12 cellular contexts compared by ENCODE assay signal in the genomic region with DNA sequence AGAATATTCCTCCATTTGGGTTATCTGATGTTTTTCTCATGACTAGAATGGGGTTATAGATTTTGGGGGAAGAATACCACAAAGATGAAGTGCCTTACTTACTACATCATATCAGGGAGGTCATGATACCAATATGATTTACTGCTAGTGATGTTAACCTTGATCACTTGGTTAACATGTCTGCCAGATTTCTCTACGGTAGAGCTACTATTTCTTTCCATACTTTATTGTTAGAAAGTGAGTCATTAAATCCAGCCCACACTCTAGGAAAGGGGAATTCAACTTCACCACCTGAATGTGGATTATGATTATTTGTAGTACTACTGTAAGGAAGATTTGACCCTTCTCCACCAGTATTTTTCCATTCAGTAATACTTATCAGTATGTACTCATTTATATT.
A peak's percentile ranks its signal among the peaks of the same experiment; 100 is the strongest.
DNase-seq lines count a peak whose midpoint lies in the region; ATAC-seq and TF ChIP-seq lines count a peak whose summit lies in the region.
"Had no signal": no experiment of that assay in that cellular context is flagged by ENCODE, and none has a peak within 500 bp of the region (broad histone marks: within the 10 kb centered on the region; RNA-seq: fewer than 3 reads in every experiment).

No MANE protein-coding gene starts in this region.

- H3K9me3 Mint-ChIP-seq in activated T-helper 2 cell treated with anti-CD3 and anti-CD28 coated beads, Interferon-gamma antibody, Interleukin-2, Interleukin-4, amounts not matched to agents 10 μg/mL and 5 μg/mL and 100 μg/mL, durations not matched to agents 14 hours and 24 hours and 36 hours = no peaks in the 10 kb centered on the region
- H3K9me3 Mint-ChIP-seq in stimulated activated naive CD8-positive, alpha-beta T cell treated with anti-CD3 and anti-CD28 coated beads, Interleukin-15, amount 100 ng/mL, for 72 hours = no peaks in the 10 kb centered on the region

- intact Hi-C loops in left ventricle myocardium superior (cut with micrococcal nuclease) = no loop called here
- intact Hi-C loops in cardiac septum (cut with DNase I) = no loop called here
- intact Hi-C loops in activated T-helper 2 cell treated with anti-CD3 and anti-CD28 coated beads, Interferon-gamma antibody, Interleukin-2, Interleukin-4, amounts not matched to agents 10 μg/mL and 5 μg/mL and 100 μg/mL, durations not matched to agents 14 hours and 24 hours and 36 hours (cut with micrococcal nuclease) = no loop called here
- intact Hi-C loops in dorsolateral prefrontal cortex (cut with DNase I) = no loop called here

- DNase-seq in left ventricle myocardium superior (no peak), cardiac septum (ENCODE audit: low spot score) (no peak), kidney tubule cell (ENCODE audit: low spot score) (peak; percentile 30), NCI-H1105 treated with DMSO at 0.1 percent for 48 hours (lab: John Stamatoyannopoulos, UW) (no peak), dorsolateral prefrontal cortex (no peak), NCI-H187 (lab: John Stamatoyannopoulos, UW) (no peak)
- DNase-seq in activated T-helper 2 cell treated with anti-CD3 and anti-CD28 coated beads, Interferon-gamma antibody, Interleukin-2, Interleukin-4, amounts not matched to agents 10 μg/mL and 5 μg/mL and 100 μg/mL, durations not matched to agents 14 hours and 24 hours and 36 hours (ENCODE audit: low spot score) = no peak
- no peak for DNase-seq in stimulated activated naive CD8-positive, alpha-beta T cell treated with anti-CD3 and anti-CD28 coated beads, Interleukin-15, amount 100 ng/mL, for 72 hours
- DNase-seq: activated CD4-positive, CD25-positive, alpha-beta regulatory T cell treated with anti-CD3 and anti-CD28 coated beads, Interleukin-2, amount 50 U/mL, for 72 hours; activated gamma-delta T cell; NCI-H2081 treated with DMSO at 0.1 percent for 48 hours had no signal

- H3K4me3 ChIP-seq in dorsolateral prefrontal cortex = no peak overlapping the region

- H3K36me3 Mint-ChIP-seq in activated T-helper 2 cell treated with anti-CD3 and anti-CD28 coated beads, Interferon-gamma antibody, Interleukin-2, Interleukin-4, amounts not matched to agents 10 μg/mL and 5 μg/mL and 100 μg/mL, durations not matched to agents 14 hours and 24 hours and 36 hours (ENCODE audit: low read depth) = peaks cover 3% of the 10 kb centered on the region

- peaks cover 31% of the 10 kb centered on the region for H3K4me1 Mint-ChIP-seq in activated T-helper 2 cell treated with anti-CD3 and anti-CD28 coated beads, Interferon-gamma antibody, Interleukin-2, Interleukin-4, amounts not matched to agents 10 μg/mL and 5 μg/mL and 100 μg/mL, durations not matched to agents 14 hours and 24 hours and 36 hours (ENCODE audit: low read depth)
- peaks cover 57% of the 10 kb centered on the region for H3K4me1 Mint-ChIP-seq in stimulated activated naive CD8-positive, alpha-beta T cell treated with anti-CD3 and anti-CD28 coated beads, Interleukin-15, amount 100 ng/mL, for 72 hours

- peak overlapping the region; percentile 28 for H3K4me3 Mint-ChIP-seq in activated T-helper 2 cell treated with anti-CD3 and anti-CD28 coated beads, Interferon-gamma antibody, Interleukin-2, Interleukin-4, amounts not matched to agents 10 μg/mL and 5 μg/mL and 100 μg/mL, durations not matched to agents 14 hours and 24 hours and 36 hours (ENCODE audit: low read depth)
- peak overlapping the region; percentile 17 to 60 for H3K4me3 Mint-ChIP-seq in stimulated activated naive CD8-positive, alpha-beta T cell treated with anti-CD3 and anti-CD28 coated beads, Interleukin-15, amount 100 ng/mL, for 72 hours

- peak overlapping the region; percentile 84 for H3K27ac Mint-ChIP-seq in activated T-helper 2 cell treated with anti-CD3 and anti-CD28 coated beads, Interferon-gamma antibody, Interleukin-2, Interleukin-4, amounts not matched to agents 10 μg/mL and 5 μg/mL and 100 μg/mL, durations not matched to agents 14 hours and 24 hours and 36 hours
- peak overlapping the region; percentile 88 to 95 for H3K27ac Mint-ChIP-seq in stimulated activated naive CD8-positive, alpha-beta T cell treated with anti-CD3 and anti-CD28 coated beads, Interleukin-15, amount 100 ng/mL, for 72 hours

- no peaks in the 10 kb centered on the region for H3K27me3 ChIP-seq in dorsolateral prefrontal cortex

- H3K27me3 Mint-ChIP-seq in activated T-helper 2 cell treated with anti-CD3 and anti-CD28 coated beads, Interferon-gamma antibody, Interleukin-2, Interleukin-4, amounts not matched to agents 10 μg/mL and 5 μg/mL and 100 μg/mL, durations not matched to agents 14 hours and 24 hours and 36 hours (ENCODE audit: low read depth) = no peaks in the 10 kb centered on the region
- H3K27me3 Mint-ChIP-seq in stimulated activated naive CD8-positive, alpha-beta T cell treated with anti-CD3 and anti-CD28 coated beads, Interleukin-15, amount 100 ng/mL, for 72 hours = no peaks in the 10 kb centered on the region

- no peak for TF ChIP-seq CTCF in dorsolateral prefrontal cortex (IDR thresholded peaks at IDR 0.05 in 54 of 56, conservative IDR thresholded peaks at IDR 0.05 in 2 of 56; ENCODE audit: low read depth in 1 of 56, partially characterized antibody in 56 of 56)

- no peak overlapping the region for H3K27ac ChIP-seq in dorsolateral prefrontal cortex
- H3K27ac ChIP-seq: HL-60 had no signal

- peak; percentile 34 for ATAC-seq in left ventricle myocardium superior
- ATAC-seq in stimulated activated naive CD8-positive, alpha-beta T cell treated with anti-CD3 and anti-CD28 coated beads, Interleukin-15, amount 100 ng/mL, for 72 hours = peak; percentile 83
